ENCODE assay signal across 33 cellular contexts in genomic region chr4:151087467-151087866, GRCh38.
"Had no signal": no experiment of that assay in that cellular context is flagged by ENCODE, and none has a peak within 500 bp of the region (broad histone marks: within the 10 kb centered on the region; RNA-seq: fewer than 3 reads in every experiment).

No MANE protein-coding gene starts in this region.

- H3K9me3 Mint-ChIP-seq: activated B cell treated with CpG ODN at 0.5 μM for 24 hours; activated CD4-positive, alpha-beta memory T cell treated with anti-CD3 and anti-CD28 coated beads for 36 hours; activated naive CD4-positive, alpha-beta T cell treated with anti-CD3 and anti-CD28 coated beads for 36 hours; activated naive CD4-positive, alpha-beta T cell treated with anti-CD3 and anti-CD28 coated beads, Interleukin-2, amount 50 U/mL, for 72 hours; activated T-cell treated with anti-CD3 and anti-CD28 coated beads, Interleukin-2, amount 50 U/mL, for 4 hours; activated T-helper 1 cell treated with anti-CD3 and anti-CD28 coated beads, Interleukin-12 subunit alpha, Interleukin-12 subunit beta, Interleukin-2, Interleukin-4 antibody, amounts not matched to agents 30 ng/mL and 10 ng/mL and 1 ng/mL, durations not matched to agents 14 hours and 24 hours and 36 hours; brain; T-helper 1 cell treated with Interleukin-12 subunit alpha and Interleukin-12 subunit beta and Interleukin-4 antibody, amounts not matched to agents 30 μg/mL and 1 μg/mL, for 36 hours; T-helper 2 cell treated with Interferon-gamma antibody and Interleukin-4, amounts not matched to agents 5 μg/mL and 100 μg/mL, for 36 hours had no signal

- H3K36me3 Mint-ChIP-seq: activated CD4-positive, alpha-beta memory T cell treated with anti-CD3 and anti-CD28 coated beads for 36 hours; activated naive CD4-positive, alpha-beta T cell treated with anti-CD3 and anti-CD28 coated beads, Interleukin-2, amount 50 U/mL, for 72 hours; brain had no signal

- H3K27ac ChIP-seq: Peyer's patch, SJSA1 had no signal

- H3K4me1 ChIP-seq: Peyer's patch, SJSA1 had no signal

- H3K36me3 ChIP-seq: MG63, Peyer's patch, SJSA1 had no signal

- H3K27me3 ChIP-seq: MG63, Peyer's patch, SJSA1 had no signal

- H3K9ac ChIP-seq: SK-N-SH had no signal

- ATAC-seq: activated naive CD4-positive, alpha-beta T cell treated with anti-CD3 and anti-CD28 coated beads, Interleukin-2, amount 50 U/mL, for 72 hours; activated T-cell treated with anti-CD3 and anti-CD28 coated beads, Interleukin-2, amount 50 U/mL, for 4 hours had no signal

- H3K4me3 ChIP-seq: MG63, Peyer's patch, SJSA1 had no signal

- H3K9me2 ChIP-seq: SK-N-SH had no signal

- H3K4me1 Mint-ChIP-seq: activated B cell treated with CpG ODN at 0.5 μM for 24 hours, brain had no signal

- H3K27me3 Mint-ChIP-seq: activated CD4-positive, alpha-beta memory T cell treated with anti-CD3 and anti-CD28 coated beads for 36 hours had no signal

- H3K27ac Mint-ChIP-seq: activated B cell treated with CpG ODN at 0.5 μM for 24 hours; activated CD4-positive, alpha-beta memory T cell treated with anti-CD3 and anti-CD28 coated beads for 36 hours; activated naive CD4-positive, alpha-beta T cell treated with anti-CD3 and anti-CD28 coated beads for 36 hours; activated naive CD4-positive, alpha-beta T cell treated with anti-CD3 and anti-CD28 coated beads, Interleukin-2, amount 50 U/mL, for 72 hours; activated T-helper 1 cell treated with anti-CD3 and anti-CD28 coated beads, Interleukin-12 subunit alpha, Interleukin-12 subunit beta, Interleukin-2, Interleukin-4 antibody, amounts not matched to agents 30 ng/mL and 10 ng/mL and 1 ng/mL, durations not matched to agents 14 hours and 24 hours and 36 hours; brain; T-helper 1 cell treated with Interleukin-12 subunit alpha and Interleukin-12 subunit beta and Interleukin-4 antibody, amounts not matched to agents 30 μg/mL and 1 μg/mL, for 36 hours; T-helper 2 cell treated with Interferon-gamma antibody and Interleukin-4, amounts not matched to agents 5 μg/mL and 100 μg/mL, for 36 hours had no signal

- H3K9me3 ChIP-seq: MG63, Peyer's patch, SJSA1, SK-N-SH had no signal

- H3K4me3 Mint-ChIP-seq: activated B cell treated with CpG ODN at 0.5 μM for 24 hours; activated CD4-positive, alpha-beta memory T cell treated with anti-CD3 and anti-CD28 coated beads for 36 hours; activated naive CD4-positive, alpha-beta T cell treated with anti-CD3 and anti-CD28 coated beads for 36 hours; activated T-cell treated with anti-CD3 and anti-CD28 coated beads, Interleukin-2, amount 50 U/mL, for 4 hours; activated T-helper 1 cell treated with anti-CD3 and anti-CD28 coated beads, Interleukin-12 subunit alpha, Interleukin-12 subunit beta, Interleukin-2, Interleukin-4 antibody, amounts not matched to agents 30 ng/mL and 10 ng/mL and 1 ng/mL, durations not matched to agents 14 hours and 24 hours and 36 hours; brain; T-helper 1 cell treated with Interleukin-12 subunit alpha and Interleukin-12 subunit beta and Interleukin-4 antibody, amounts not matched to agents 30 μg/mL and 1 μg/mL, for 36 hours; T-helper 2 cell treated with Interferon-gamma antibody and Interleukin-4, amounts not matched to agents 5 μg/mL and 100 μg/mL, for 36 hours had no signal

- H3K4me2 ChIP-seq: SK-N-SH had no signal

- DNase-seq: activated B cell treated with CpG ODN at 0.5 μM for 24 hours; activated CD4-positive, alpha-beta memory T cell treated with anti-CD3 and anti-CD28 coated beads for 36 hours; activated CD4-positive, alpha-beta T cell treated with anti-CD3 and anti-CD28 coated beads for 4 hours; activated CD4-positive, alpha-beta T cell treated with anti-CD3 and anti-CD28 coated beads, Interleukin-2, amount 50 U/mL, for 1 hour; activated CD4-positive, CD25-positive, alpha-beta regulatory T cell treated with anti-CD3 and anti-CD28 coated beads, Interleukin-2, amount 50 U/mL, for 72 hours; activated CD8-positive, alpha-beta memory T cell treated with anti-CD3 and anti-CD28 coated beads, Interleukin-2, amount 50 U/mL, for 4 hours; activated gamma-delta T cell treated with Interleukin-2 at 50 U/mL for 16 hours; activated naive CD4-positive, alpha-beta T cell treated with anti-CD3 and anti-CD28 coated beads for 36 hours; activated T-cell treated with anti-CD3 and anti-CD28 coated beads for 4 hours; activated T-cell treated with anti-CD3 and anti-CD28 coated beads, Interleukin-2, amount 50 U/mL, for 4 hours; anterior cingulate cortex; Kasumi-1; KG1; MG63; NCI-H1048; NCI-H1105 treated with DMSO at 0.1 percent for 48 hours; NCI-H1436; NCI-H1694; NCI-H1930; NCI-H2081 treated with DMSO at 0.1 percent for 48 hours; NCI-H226; NCI-H446 treated with DMSO at 0.1 percent for 48 hours; NCI-H524; Peyer's patch; RPMI8226; SHP77 treated with DMSO at 0.1 percent for 48 hours; SK-N-SH had no signal
